1 cellular context compared by ENCODE assay signal in genomic region chr6:31541658-31542521, GRCh38.
TF ChIP-seq lines count a peak whose summit lies in the region.

TSS of gene DDX39B (minus strand) at chr6:31542003. CDS start at chr6:31540532, 1,471 bp downstream.

TF ChIP-seq in HepG2, 621 proteins besides CTCF, POLR2A, EP300 and RAD21 (continued from another document and continues in another):
- TF ChIP-seq AFF4 (CRISPR knock-in tag; IDR thresholded peaks at IDR 0.05) (0 out of 2 replicates have a peak, but pooled peaks have one; percentile 66), HNF4G (IDR thresholded peaks at IDR 0.05; ENCODE audit: borderline replicate concordance, low read depth, low read length) (no peak), HNF4G (CRISPR knock-in tag; IDR thresholded peaks at IDR 0.05; ENCODE audit: borderline replicate concordance, low read depth) (no peak; the same call in 1 of the 2 replicates), MYNN (CRISPR knock-in tag; IDR thresholded peaks at IDR 0.05; ENCODE audit: low read depth) (0 out of 2 replicates have a peak, but pooled peaks have one; percentile 25), ADNP (CRISPR knock-in tag; IDR thresholded peaks at IDR 0.05) (no peak), ELF4 (CRISPR knock-in tag; IDR thresholded peaks at IDR 0.05; ENCODE audit: borderline replicate concordance) (peak; percentile 98), HOXA5 (CRISPR knock-in tag; IDR thresholded peaks at IDR 0.05) (peak; percentile 97), THRA (CRISPR knock-in tag; IDR thresholded peaks at IDR 0.05; ENCODE audit: borderline replicate concordance) (peak; percentile 95), KDM4B (CRISPR knock-in tag; IDR thresholded peaks at IDR 0.05) (0 out of 2 replicates have a peak, but pooled peaks have one; percentile 26), BHLHE40 (IDR thresholded peaks at IDR 0.05; ENCODE audit: low read length) (peak; percentile 24), CEBPZ (IDR thresholded peaks at IDR 0.05; ENCODE audit: low read length) (no peak), ZNF883 (CRISPR knock-in tag; IDR thresholded peaks at IDR 0.05; ENCODE audit: not compliant biosample characterization) (peak; percentile 89), ZNF704 (CRISPR knock-in tag; IDR thresholded peaks at IDR 0.05; ENCODE audit: borderline replicate concordance) (peak; percentile 49; the same call in 1 of the 2 replicates), PAX8 (CRISPR knock-in tag; IDR thresholded peaks at IDR 0.05; ENCODE audit: borderline replicate concordance) (no peak; the same call in 1 of the 2 replicates), E2F2 (CRISPR knock-in tag; IDR thresholded peaks at IDR 0.05; ENCODE audit: borderline replicate concordance) (peak; percentile 98; the same call in 1 of the 2 replicates), ESRRA (CRISPR knock-in tag; IDR thresholded peaks at IDR 0.05; ENCODE audit: low read depth) (peak; percentile 98), GLMP (CRISPR knock-in tag; IDR thresholded peaks at IDR 0.05; ENCODE audit: borderline replicate concordance) (no peak), ZFP36L1 (CRISPR knock-in tag; IDR thresholded peaks at IDR 0.05) (peak; percentile 73; the same call in 1 of the 2 replicates), ATF7 (IDR thresholded peaks at IDR 0.05) (no peak), ATF7 (CRISPR knock-in tag; IDR thresholded peaks at IDR 0.05) (no peak), ZNF24 (IDR thresholded peaks at IDR 0.05) (peak; percentile 48), NR0B2 (CRISPR knock-in tag; IDR thresholded peaks at IDR 0.05) (peak; percentile 95), NFIC (IDR thresholded peaks at IDR 0.05; ENCODE audit: low read length) (peak; percentile 83), SP4 (CRISPR knock-in tag; IDR thresholded peaks at IDR 0.05) (peak; percentile 78), ATF4 (CRISPR knock-in tag; IDR thresholded peaks at IDR 0.05) (peak in 1 of 2 experiments; percentile 69; a peak in 1 of 4 replicates), ZMYM2 (CRISPR knock-in tag; IDR thresholded peaks at IDR 0.05) (no peak), FOXM1 (CRISPR knock-in tag; IDR thresholded peaks at IDR 0.05) (peak; percentile 28; the same call in 1 of the 2 replicates), JUND (CRISPR knock-in tag; IDR thresholded peaks at IDR 0.05) (0 out of 2 replicates have a peak, but pooled peaks have one; percentile 8), ZNF687 (CRISPR knock-in tag; IDR thresholded peaks at IDR 0.05) (peak; percentile 93), MAZ (IDR thresholded peaks at IDR 0.05; ENCODE audit: borderline replicate concordance, low read depth, low read length) (peak; percentile 44; the same call in 1 of the 2 replicates), MAZ (CRISPR knock-in tag; IDR thresholded peaks at IDR 0.05; ENCODE audit: low read depth) (peak; percentile 71), ZFP82 (CRISPR knock-in tag; IDR thresholded peaks at IDR 0.05; ENCODE audit: borderline replicate concordance) (peak; percentile 84; the same call in 1 of the 2 replicates), CC2D1A (CRISPR knock-in tag; IDR thresholded peaks at IDR 0.05) (peak; percentile 89; the same call in 1 of the 2 replicates), POLR2AphosphoS5 (IDR thresholded peaks at IDR 0.05; ENCODE audit: low read depth, low read length) (peak; percentile 97), SRSF9 (IDR thresholded peaks at IDR 0.05; ENCODE audit: borderline replicate concordance, insufficient read depth, low read depth, low read length, poor library complexity, severe bottlenecking) (no peak), BRCA1 (CRISPR knock-in tag; IDR thresholded peaks at IDR 0.05) (no peak; the same call in 1 of the 2 replicates), ZNF501 (CRISPR knock-in tag; IDR thresholded peaks at IDR 0.05) (peak; percentile 82), LCORL (IDR thresholded peaks at IDR 0.05) (no peak), LCORL (CRISPR knock-in tag; IDR thresholded peaks at IDR 0.05) (no peak), CBX2 (IDR thresholded peaks at IDR 0.05; ENCODE audit: low read depth, low read length) (no peak), CBX2 (CRISPR knock-in tag; IDR thresholded peaks at IDR 0.05; ENCODE audit: low read depth) (0 out of 2 replicates have a peak, but pooled peaks have one; percentile 57), CCDC6 (CRISPR knock-in tag; IDR thresholded peaks at IDR 0.05) (peak; percentile 98), NPAS2 (CRISPR knock-in tag; IDR thresholded peaks at IDR 0.05; ENCODE audit: borderline replicate concordance) (no peak), SIN3A (IDR thresholded peaks at IDR 0.05; ENCODE audit: borderline replicate concordance, low read depth, low read length) (peak; percentile 92)
